Comparison of ENCODE assay signal across 16 cellular contexts in the genomic region with DNA sequence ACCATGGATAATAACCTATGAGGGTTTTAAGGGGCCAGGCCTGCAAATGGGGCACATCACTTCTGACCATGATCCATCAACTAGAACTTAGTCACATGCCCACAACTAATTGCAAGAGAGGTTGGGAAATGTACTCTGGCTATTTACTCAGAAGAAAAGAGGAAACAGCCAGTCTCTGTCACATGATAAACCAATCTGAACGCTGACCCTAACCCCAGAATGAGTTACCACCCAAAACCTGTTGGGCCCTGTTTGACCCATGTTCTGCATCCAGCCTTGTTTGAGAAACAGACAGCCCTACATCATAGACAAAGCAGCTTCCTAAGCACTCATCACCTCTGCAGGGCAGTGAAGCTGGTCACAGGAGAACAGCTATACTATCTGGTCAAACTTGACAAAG. TPM values are rescaled to one million over a fixed set of nuclear protein-coding genes. Genes with fewer than 3 reads are reported as not detected.
DNase-seq lines count a peak whose midpoint lies in the region; ATAC-seq and TF ChIP-seq lines count a peak whose summit lies in the region.
"Had no signal": no experiment of that assay in that cellular context is flagged by ENCODE, and none has a peak within 500 bp of the region (broad histone marks: within the 10 kb centered on the region; RNA-seq: fewer than 3 reads in every experiment).

No MANE protein-coding gene starts in this region.

- no peak overlapping the region for H3K4me3 ChIP-seq in right lobe of liver
- no peak overlapping the region for H3K4me3 ChIP-seq in MG63
- H3K4me3 ChIP-seq: A549, adrenal gland, dorsolateral prefrontal cortex had no signal

- intact Hi-C loops in activated CD8-positive, alpha-beta T cell treated with anti-CD3 and anti-CD28 coated beads for 36 hours (cut with micrococcal nuclease), result no loop called here
- intact Hi-C loops in right lobe of liver (cut with DNase I), result no loop called here

- peaks cover 81% of the 10 kb centered on the region for H3K4me1 Mint-ChIP-seq in activated CD8-positive, alpha-beta T cell treated with anti-CD3 and anti-CD28 coated beads, Interleukin-2, amount 10 ng/mL, durations not matched to agents 7 days and 5 days (ENCODE audit: low read depth)
- peaks cover 87% of the 10 kb centered on the region for H3K4me1 Mint-ChIP-seq in activated CD8-positive, alpha-beta T cell treated with anti-CD3 and anti-CD28 coated beads for 36 hours (ENCODE audit: low read depth)
- H3K4me1 Mint-ChIP-seq in stimulated activated memory B cell treated with anti-CD40 and anti-IgM and Interleukin-4, amounts not matched to agents 10 μg/mL and 1 μg/mL and 100 μg/mL, for 72 hours, result peaks cover 83% of the 10 kb centered on the region

- CTCF ChIA-PET in activated CD8-positive, alpha-beta T cell treated with anti-CD3 and anti-CD28 coated beads, Interleukin-2, amount 10 ng/mL, durations not matched to agents 7 days and 5 days (lab: Charles Lee), result no interaction called here
- CTCF ChIA-PET in activated CD8-positive, alpha-beta T cell treated with anti-CD3 and anti-CD28 coated beads for 36 hours (lab: Charles Lee), result no interaction called here

- WGBS in right lobe of liver (ENCODE audit: insufficient coverage, low coverage, low lambda C conversion rate, missing lambda C conversion rate), result no CpG with 5 or more reads among the region's 1 CpG

- no peak for TF ChIP-seq POLR2A in right lobe of liver (IDR thresholded peaks at IDR 0.05)

- no peaks in the 10 kb centered on the region for H3K9me3 ChIP-seq in right lobe of liver
- no peaks in the 10 kb centered on the region for H3K9me3 ChIP-seq in MG63
- H3K9me3 ChIP-seq: A549, adrenal gland had no signal

- H3K36me3 ChIP-seq in right lobe of liver (peaks cover 0 to 8% (median 1%) of the 10 kb centered on the region in 4 donors), MG63 (peaks cover 87% of the 10 kb centered on the region)

- peak; percentile 12 for DNase-seq in activated CD8-positive, alpha-beta T cell treated with anti-CD3 and anti-CD28 coated beads, Interleukin-2, amount 10 ng/mL, durations not matched to agents 7 days and 5 days
- no peak for DNase-seq in activated CD8-positive, alpha-beta T cell treated with anti-CD3 and anti-CD28 coated beads for 36 hours
- peak; percentile 77 for DNase-seq in SKM-1 treated with dmso at 0.1 percent for 144 hours (lab: John Stamatoyannopoulos, UW; ENCODE audit: unreplicated experiment)
- no peak for DNase-seq in right lobe of liver
- DNase-seq in superior temporal gyrus (ENCODE audit: extremely low spot score), result no peak
- DNase-seq in MG63, result no peak
- DNase-seq in NCI-H1930 (lab: John Stamatoyannopoulos, UW), result no peak
- DNase-seq: activated CD8-positive, alpha-beta memory T cell treated with anti-CD3 and anti-CD28 coated beads, Interleukin-2, amount 50 U/mL, for 4 hours; DMS 273 treated with DMSO at 0.1 percent for 48 hours; dorsolateral prefrontal cortex; foreskin keratinocyte had no signal

- no peaks in the 10 kb centered on the region for H3K27me3 Mint-ChIP-seq in activated CD8-positive, alpha-beta T cell treated with anti-CD3 and anti-CD28 coated beads, Interleukin-2, amount 10 ng/mL, durations not matched to agents 7 days and 5 days (ENCODE audit: low read depth)
- no peaks in the 10 kb centered on the region for H3K27me3 Mint-ChIP-seq in activated CD8-positive, alpha-beta T cell treated with anti-CD3 and anti-CD28 coated beads for 36 hours
- H3K27me3 Mint-ChIP-seq in stimulated activated memory B cell treated with anti-CD40 and anti-IgM and Interleukin-4, amounts not matched to agents 10 μg/mL and 1 μg/mL and 100 μg/mL, for 72 hours, result no peaks in the 10 kb centered on the region

- H3K9me3 Mint-ChIP-seq in activated CD8-positive, alpha-beta T cell treated with anti-CD3 and anti-CD28 coated beads, Interleukin-2, amount 10 ng/mL, durations not matched to agents 7 days and 5 days (ENCODE audit: insufficient read depth), result no peaks in the 10 kb centered on the region
- no peaks in the 10 kb centered on the region for H3K9me3 Mint-ChIP-seq in activated CD8-positive, alpha-beta T cell treated with anti-CD3 and anti-CD28 coated beads for 36 hours
- no peaks in the 10 kb centered on the region for H3K9me3 Mint-ChIP-seq in stimulated activated memory B cell treated with anti-CD40 and anti-IgM and Interleukin-4, amounts not matched to agents 10 μg/mL and 1 μg/mL and 100 μg/mL, for 72 hours

- H3K27ac ChIP-seq in right lobe of liver, result peak overlapping the region in 2 of 3 donors; percentile 18 to 31
- H3K27ac ChIP-seq: A549, foreskin keratinocyte had no signal

- no peak overlapping the region for H3K27ac Mint-ChIP-seq in activated CD8-positive, alpha-beta T cell treated with anti-CD3 and anti-CD28 coated beads, Interleukin-2, amount 10 ng/mL, durations not matched to agents 7 days and 5 days
- no peak overlapping the region for H3K27ac Mint-ChIP-seq in activated CD8-positive, alpha-beta T cell treated with anti-CD3 and anti-CD28 coated beads for 36 hours
- peak overlapping the region; percentile 2 for H3K27ac Mint-ChIP-seq in stimulated activated memory B cell treated with anti-CD40 and anti-IgM and Interleukin-4, amounts not matched to agents 10 μg/mL and 1 μg/mL and 100 μg/mL, for 72 hours

- no peak for TF ChIP-seq CTCF in activated CD8-positive, alpha-beta T cell treated with anti-CD3 and anti-CD28 coated beads for 36 hours (IDR thresholded peaks at IDR 0.05)
- TF ChIP-seq CTCF in right lobe of liver (IDR thresholded peaks at IDR 0.05), result no peak

- H3K36me3 Mint-ChIP-seq in activated CD8-positive, alpha-beta T cell treated with anti-CD3 and anti-CD28 coated beads, Interleukin-2, amount 10 ng/mL, durations not matched to agents 7 days and 5 days (ENCODE audit: low read depth), result peaks cover 63% of the 10 kb centered on the region
- H3K36me3 Mint-ChIP-seq in activated CD8-positive, alpha-beta T cell treated with anti-CD3 and anti-CD28 coated beads for 36 hours (ENCODE audit: low read depth), result peaks cover 44% of the 10 kb centered on the region
- peaks cover 38% of the 10 kb centered on the region for H3K36me3 Mint-ChIP-seq in stimulated activated memory B cell treated with anti-CD40 and anti-IgM and Interleukin-4, amounts not matched to agents 10 μg/mL and 1 μg/mL and 100 μg/mL, for 72 hours

- POLR2A ChIA-PET in activated CD8-positive, alpha-beta T cell treated with anti-CD3 and anti-CD28 coated beads, Interleukin-2, amount 10 ng/mL, durations not matched to agents 7 days and 5 days (lab: Charles Lee), result no interaction called here
- POLR2A ChIA-PET in activated CD8-positive, alpha-beta T cell treated with anti-CD3 and anti-CD28 coated beads for 36 hours (lab: Charles Lee), result interaction anchor here (1.5 kb wide), 1 partner anchor 8 kb away, joined by 4 read pairs; no protein-coding TSS in a partner anchor

- H3K4me3 Mint-ChIP-seq in activated CD8-positive, alpha-beta T cell treated with anti-CD3 and anti-CD28 coated beads, Interleukin-2, amount 10 ng/mL, durations not matched to agents 7 days and 5 days, result no peak overlapping the region
- no peak overlapping the region for H3K4me3 Mint-ChIP-seq in activated CD8-positive, alpha-beta T cell treated with anti-CD3 and anti-CD28 coated beads for 36 hours
- no peak overlapping the region for H3K4me3 Mint-ChIP-seq in stimulated activated memory B cell treated with anti-CD40 and anti-IgM and Interleukin-4, amounts not matched to agents 10 μg/mL and 1 μg/mL and 100 μg/mL, for 72 hours

- no peaks in the 10 kb centered on the region for H3K27me3 ChIP-seq in right lobe of liver
- H3K27me3 ChIP-seq in MG63, result no peaks in the 10 kb centered on the region
- H3K27me3 ChIP-seq: adrenal gland, dorsolateral prefrontal cortex, foreskin keratinocyte had no signal

- peaks cover 0 to 28% (median 6%) of the 10 kb centered on the region in 4 donors for H3K4me1 ChIP-seq in right lobe of liver

- no peak for ATAC-seq in activated CD8-positive, alpha-beta T cell treated with anti-CD3 and anti-CD28 coated beads, Interleukin-2, amount 10 ng/mL, durations not matched to agents 7 days and 5 days
- ATAC-seq in activated CD8-positive, alpha-beta T cell treated with anti-CD3 and anti-CD28 coated beads for 36 hours, result no peak
- peak; percentile 50 to 63 (median 58) for ATAC-seq in right lobe of liver
- ATAC-seq in stimulated activated memory B cell treated with anti-CD40 and anti-IgM and Interleukin-4, amounts not matched to agents 10 μg/mL and 1 μg/mL and 100 μg/mL, for 72 hours, result peak; percentile 47
- ATAC-seq: A549, foreskin keratinocyte, Panc1 had no signal

RNA-seq across cellular contexts. Expression of a gene that starts 5.8 kb away (rescaled TPM):
- 100 to 1,000 TPM; 328 to 332 TPM for total RNA-seq in activated CD8-positive, alpha-beta T cell treated with anti-CD3 and anti-CD28 coated beads, Interleukin-2, amount 10 ng/mL, durations not matched to agents 7 days and 5 days
- 100 to 1,000 TPM; 170 to 179 TPM for total RNA-seq in activated CD8-positive, alpha-beta T cell treated with anti-CD3 and anti-CD28 coated beads for 36 hours
- 100 to 1,000 TPM in 2 of 6 experiments, 10 to 100 TPM in 4; 40.0 to 113 (median 51.6) TPM for total RNA-seq in right lobe of liver
- total RNA-seq in MG63 (2014; rRNA removed; shearing (Covaris generic); ENCODE audit: low replicate concordance), result 322 and 404 TPM in 2 replicates

RNA-seq across cellular contexts. Expression of a gene that starts 53.9 kb away (rescaled TPM):
- not detected for total RNA-seq in activated CD8-positive, alpha-beta T cell treated with anti-CD3 and anti-CD28 coated beads, Interleukin-2, amount 10 ng/mL, durations not matched to agents 7 days and 5 days
- not detected for total RNA-seq in activated CD8-positive, alpha-beta T cell treated with anti-CD3 and anti-CD28 coated beads for 36 hours
- total RNA-seq in right lobe of liver, result not detected
- not detected in 2 replicates for total RNA-seq in MG63 (2014; rRNA removed; shearing (Covaris generic); ENCODE audit: low replicate concordance)
- total RNA-seq: adrenal gland, foreskin keratinocyte, M059J had no signal

RNA-seq across cellular contexts. Expression of a gene that starts 58.9 kb away (rescaled TPM):
- total RNA-seq in activated CD8-positive, alpha-beta T cell treated with anti-CD3 and anti-CD28 coated beads, Interleukin-2, amount 10 ng/mL, durations not matched to agents 7 days and 5 days, result not detected
- total RNA-seq in activated CD8-positive, alpha-beta T cell treated with anti-CD3 and anti-CD28 coated beads for 36 hours, result not detected
- under 1 TPM in 2 of 6 experiments, not detected in 4; 0.05 to 0.09 TPM for total RNA-seq in right lobe of liver
- not detected in 2 replicates for total RNA-seq in MG63 (2014; rRNA removed; shearing (Covaris generic); ENCODE audit: low replicate concordance)
- total RNA-seq: adrenal gland, foreskin keratinocyte, M059J had no signal

Comparison
In these comparisons a context has a peak if more than half of its experiments do, and no peak if none do; other contexts are left out.
1. DNase-seq: peak in activated CD8-positive, alpha-beta T cell treated with anti-CD3 and anti-CD28 coated beads, Interleukin-2, amount 10 ng/mL, durations not matched to agents 7 days and 5 days (single experiment) and SKM-1 treated with dmso at 0.1 percent for 144 hours (single experiment); none in activated CD8-positive, alpha-beta T cell treated with anti-CD3 and anti-CD28 coated beads for 36 hours (single experiment), right lobe of liver (0 of 3), superior temporal gyrus (single experiment), MG63 (single experiment) and NCI-H1930 (0 of 2).
2. ATAC-seq: peak in right lobe of liver (4 of 4) and stimulated activated memory B cell treated with anti-CD40 and anti-IgM and Interleukin-4, amounts not matched to agents 10 μg/mL and 1 μg/mL and 100 μg/mL, for 72 hours (single experiment); none in activated CD8-positive, alpha-beta T cell treated with anti-CD3 and anti-CD28 coated beads, Interleukin-2, amount 10 ng/mL, durations not matched to agents 7 days and 5 days (single experiment) and activated CD8-positive, alpha-beta T cell treated with anti-CD3 and anti-CD28 coated beads for 36 hours (single experiment).